In the genomic region with DNA sequence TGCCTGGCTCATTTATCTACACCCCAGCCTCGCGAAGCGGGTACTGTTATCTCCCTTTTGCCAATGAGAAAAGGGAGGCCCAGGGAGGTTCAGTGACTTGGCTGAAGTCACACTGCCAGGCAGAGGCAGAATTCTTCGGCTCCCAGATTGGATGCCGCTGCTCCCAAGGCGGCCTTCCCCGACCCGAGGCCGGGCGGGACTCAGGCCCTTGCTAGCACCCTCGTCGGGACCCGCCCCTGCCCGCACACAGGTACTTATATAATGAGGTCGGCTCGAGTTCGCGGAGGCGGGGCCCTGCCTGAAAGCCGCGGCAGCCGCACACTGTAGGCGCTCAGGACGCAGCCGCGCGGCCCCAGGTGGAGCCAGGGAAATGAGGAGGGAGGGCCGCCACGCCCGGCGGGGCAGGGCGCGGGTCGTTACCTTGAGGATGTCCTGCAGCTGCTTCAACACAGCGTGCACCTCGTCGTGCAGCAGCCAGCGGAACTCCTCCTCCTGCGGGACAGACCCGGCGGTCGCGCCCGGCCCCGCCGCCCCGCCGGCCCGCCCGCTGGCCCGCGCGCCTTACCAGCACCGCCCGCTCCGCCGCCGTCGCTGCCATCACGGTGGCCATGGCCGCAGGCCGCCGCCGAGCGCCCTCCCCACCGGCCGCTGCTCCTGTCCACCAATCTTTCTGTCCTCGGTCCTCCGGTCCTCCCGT, we compare ENCODE assay signal across 8 cellular contexts. TPM values are rescaled to one million over a fixed set of nuclear protein-coding genes. Genes with fewer than 3 reads are reported as not detected.
DNase-seq lines count a peak whose midpoint lies in the region; ATAC-seq, FAIRE-seq and TF ChIP-seq lines count a peak whose summit lies in the region.

A gene with protein sequence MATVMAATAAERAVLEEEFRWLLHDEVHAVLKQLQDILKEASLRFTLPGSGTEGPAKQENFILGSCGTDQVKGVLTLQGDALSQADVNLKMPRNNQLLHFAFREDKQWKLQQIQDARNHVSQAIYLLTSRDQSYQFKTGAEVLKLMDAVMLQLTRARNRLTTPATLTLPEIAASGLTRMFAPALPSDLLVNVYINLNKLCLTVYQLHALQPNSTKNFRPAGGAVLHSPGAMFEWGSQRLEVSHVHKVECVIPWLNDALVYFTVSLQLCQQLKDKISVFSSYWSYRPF (minus strand): TSS at position 672 of the 697 bp plus-strand sequence. CDS start 62 bp downstream, at position 610.

- H3K36me3 Mint-ChIP-seq in activated naive CD4-positive, alpha-beta T cell treated with anti-CD3 and anti-CD28 coated beads, Interleukin-2, amount 50 U/mL, for 72 hours = peaks cover 0 to under 1% of the 10 kb centered on the region in 2 donors

- peaks cover 14 to 21% (median 16%) of the 10 kb centered on the region in 3 donors for H3K4me1 ChIP-seq in pancreas
- H3K4me1 ChIP-seq in thyroid gland = peaks cover 8% of the 10 kb centered on the region in 2 donors

- no peaks in the 10 kb centered on the region for H3K9me3 ChIP-seq in MG63
- no peaks in the 10 kb centered on the region for H3K9me3 ChIP-seq in pancreas
- H3K9me3 ChIP-seq in thyroid gland = no peaks in the 10 kb centered on the region

- H3K27ac ChIP-seq in pancreas (peak within 1 kb of the TSS; percentile 67 to 87 (median 79)), thyroid gland (peak within 1 kb of the TSS; percentile 56 to 75 (median 74))

- peak within 1 kb of the TSS; percentile 73 for H3K4me3 ChIP-seq in MG63
- H3K4me3 ChIP-seq in pancreas = peak within 1 kb of the TSS; percentile 58 to 91 (median 82)
- H3K4me3 ChIP-seq in thyroid gland (replicated peaks in 1 of 3) = peak within 1 kb of the TSS; percentile 45 to 80 (median 58)

- H3K36me3 ChIP-seq in MG63 = peaks cover 20% of the 10 kb centered on the region
- H3K36me3 ChIP-seq in pancreas = peaks cover 0 to 6% (median under 1%) of the 10 kb centered on the region in 3 donors
- peaks cover 2 to 14% of the 10 kb centered on the region in 2 donors for H3K36me3 ChIP-seq in thyroid gland

- ATAC-seq in activated naive CD4-positive, alpha-beta T cell treated with anti-CD3 and anti-CD28 coated beads, Interleukin-2, amount 50 U/mL, for 72 hours = peak; percentile 71 to 72
- ATAC-seq in Right ventricle myocardium inferior = peak; percentile 50
- peak; percentile 63 to 78 (median 76) for ATAC-seq in pancreas

- H3K27me3 ChIP-seq in MG63 (no peaks in the 10 kb centered on the region), pancreas (no peaks in the 10 kb centered on the region), thyroid gland (no peaks in the 10 kb centered on the region)

- intact Hi-C loops in Right ventricle myocardium inferior (cut with DNase I) = loop anchor here (5.0 to 10.0 kb wide), 4 partner anchors 45 to 293 kb away; partner anchors contain the start of genes ANKS3, DNAAF8, EEF2KMT and GLYR1
- intact Hi-C loops in pancreas (cut with DNase I) = loop anchor here in 1 of 3 donors (10.0 kb wide), 1 partner anchor 63 kb away; no protein-coding TSS in a partner anchor
- intact Hi-C loops in thyroid gland (cut with DNase I) = loop anchor here (5.0 kb wide), 2 partner anchors 35 to 155 kb away; partner anchors contain the start of genes SEC14L5 and ZNF500

- H3K27ac Mint-ChIP-seq in activated naive CD4-positive, alpha-beta T cell treated with anti-CD3 and anti-CD28 coated beads, Interleukin-2, amount 50 U/mL, for 72 hours = peak within 1 kb of the TSS; percentile 29 to 59

- DNase-seq in GDM1 (lab: John Stamatoyannopoulos, UW) (peak; percentile 1), HCEC 1CT (peak; percentile 3), MG63 (peak; percentile 66), SK-N-DZ (ENCODE audit: low spot score) (peak; percentile 67), Right ventricle myocardium inferior (ENCODE audit: missing footprints) (peak; percentile 94), pancreas (peak; percentile 88 to 96 (median 92)), thyroid gland (peak; percentile 89 to 93)
- peak; percentile 76 to 83 for DNase-seq in activated naive CD4-positive, alpha-beta T cell treated with anti-CD3 and anti-CD28 coated beads, Interleukin-2, amount 50 U/mL, for 72 hours (ENCODE audit: low spot score in 2 of 2)

- WGBS in pancreas, 2 donors = 0 to 1% methylated on average over 45 to 70 of the region's 70 CpGs
- 0% methylated on average over 3 to 10 of the region's 70 CpGs for WGBS in thyroid gland, 2 donors

- H3K9me3 Mint-ChIP-seq in activated naive CD4-positive, alpha-beta T cell treated with anti-CD3 and anti-CD28 coated beads, Interleukin-2, amount 50 U/mL, for 72 hours = no peaks in the 10 kb centered on the region

- no peak for TF ChIP-seq CTCF in pancreas (IDR thresholded peaks at IDR 0.05)
- TF ChIP-seq CTCF in thyroid gland (IDR thresholded peaks at IDR 0.05) = no peak

- no peak for FAIRE-seq in pancreas (lab: Jason Lieb, UNC)

- TF ChIP-seq POLR2A in thyroid gland (IDR thresholded peaks at IDR 0.05) = peak in 1 of 2 donors; percentile 50

RNA-seq across cellular contexts. Expression of the gene that starts here (rescaled TPM):
- total RNA-seq in MG63 (2014; rRNA removed; shearing (Covaris generic); ENCODE audit: low replicate concordance) = 7.7 and 29.1 TPM in 2 replicates
- 51.0 and 59.5 TPM in 2 replicates for polyA plus RNA-seq in SK-N-DZ (2014; cell fraction: cytosol; rRNA removed)
- polyA plus RNA-seq in SK-N-DZ (2014; cell fraction: nucleus; rRNA removed) = 173 and 199 TPM in 2 replicates
- 10 to 100 TPM in 1 of 2 donors, 1 to 10 TPM in 1; 4.6 to 18.6 TPM for total RNA-seq in activated naive CD4-positive, alpha-beta T cell treated with anti-CD3 and anti-CD28 coated beads, Interleukin-2, amount 50 U/mL, for 72 hours
- 102 TPM for total RNA-seq in Right ventricle myocardium inferior
- total RNA-seq in pancreas = 10 to 100 TPM; 12.3 to 18.3 (median 13.0) TPM
- 10 to 100 TPM; 55.0 to 63.0 TPM for polyA plus RNA-seq in pancreas
- 10 to 100 TPM in 2 of 4 donors, 1 to 10 TPM in 2; 5.9 to 12.1 (median 8.4) TPM for total RNA-seq in thyroid gland

Comparison
In these comparisons a context has a peak if more than half of its experiments do, and no peak if none do; other contexts are left out.
1. Peak in every context shown above with its lines: DNase-seq, ATAC-seq, H3K4me3 ChIP-seq and H3K27ac ChIP-seq.
2. DNase-seq: peak in every context shown above with its lines; median percentile 94 in Right ventricle myocardium inferior; 92 in pancreas; 91 in thyroid gland; 80 in activated naive CD4-positive, alpha-beta T cell treated with anti-CD3 and anti-CD28 coated beads, Interleukin-2, amount 50 U/mL, for 72 hours; 67 in SK-N-DZ; 66 in MG63; 3 in HCEC 1CT; 1 in GDM1.